25 cellular contexts compared by ENCODE assay signal in genomic region chr1:75641325-75641724, GRCh38. TPM values are rescaled to one million over a fixed set of nuclear protein-coding genes. Genes with fewer than 3 reads are reported as not detected.
DNase-seq lines count a peak whose midpoint lies in the region; ATAC-seq, FAIRE-seq and TF ChIP-seq lines count a peak whose summit lies in the region.
"Had no signal": no experiment of that assay in that cellular context is flagged by ENCODE, and none has a peak within 500 bp of the region (broad histone marks: within the 10 kb centered on the region; RNA-seq: fewer than 3 reads in every experiment).

No MANE protein-coding gene starts in this region.

- no peak overlapping the region for H3K4me3 ChIP-seq in pancreas
- H3K4me3 ChIP-seq: GM12878, SK-N-MC had no signal

- WGBS in pancreas, 2 donors, result 65 to 68% methylated on average over 3 of the region's 3 CpGs

- no peaks in the 10 kb centered on the region for H3K4me1 ChIP-seq in pancreas

- intact Hi-C loops in pancreas (cut with DNase I), result no loop called here

- FAIRE-seq in pancreas (lab: Jason Lieb, UNC), result no peak
- FAIRE-seq: GM12878, H54 had no signal

- H3K9me3 ChIP-seq in pancreas, result no peaks in the 10 kb centered on the region

- no peak for TF ChIP-seq CTCF in pancreas (IDR thresholded peaks at IDR 0.05)

- no peaks in the 10 kb centered on the region for H3K27me3 ChIP-seq in pancreas

- no peak for ATAC-seq in HG03469 (IDR thresholded peaks at IDR 0.05; ENCODE audit: unreplicated experiment)
- ATAC-seq in pancreas, result no peak
- ATAC-seq: CD8-positive, alpha-beta T cell; GM12878; PC-3; T-cell had no signal

- DNase-seq in NOMO-1 treated with DMSO at 0.1 percent for 48 hours (lab: John Stamatoyannopoulos, UW; ENCODE audit: unreplicated experiment) (peak; percentile 27), NOMO-1 treated with dmso at 0.1 percent for 144 hours (lab: John Stamatoyannopoulos, UW; ENCODE audit: unreplicated experiment) (no peak), SKM-1 treated with dmso at 0.1 percent for 144 hours (lab: John Stamatoyannopoulos, UW; ENCODE audit: unreplicated experiment) (peak; percentile 47), epithelial cell of prostate (ENCODE audit: low read depth, low spot score) (peak; percentile 22), T-helper 2 cell (no peak), pancreas (no peak)
- no peak for DNase-seq in activated CD4-positive, alpha-beta T cell treated with anti-CD3 and anti-CD28 coated beads, Interleukin-2, amount 50 U/mL, for 1 hour
- DNase-seq: AML-193; C1 segment of cervical spinal cord; CD8-positive, alpha-beta T cell; DND-41; NCI-H1092 treated with DMSO at 0.1 percent for 48 hours; NCI-H1436 treated with DMSO at 0.1 percent for 48 hours; NCI-H2029 treated with DMSO at 0.1 percent for 48 hours; NCI-H226; NCI-H510A treated with DMSO at 0.1 percent for 48 hours; NCI-H774; NK-92 treated with Interleukin-12 subunit alpha and Interleukin-12 subunit beta, amount 100 ng/mL, for 24 hours; PC-3; Right ventricle myocardium superior; T-cell had no signal

- H3K36me3 ChIP-seq in pancreas, result no peaks in the 10 kb centered on the region

- no peak overlapping the region for H3K27ac ChIP-seq in epithelial cell of prostate
- H3K27ac ChIP-seq in pancreas, result no peak overlapping the region
- H3K27ac ChIP-seq: SK-N-MC had no signal

RNA-seq across cellular contexts. Expression of gene SLC44A5, which starts 30.4 kb away (rescaled TPM):
- total RNA-seq in pancreas, result 1 to 10 TPM in 4 of 6 donors, under 1 TPM in 2; 0.16 to 3.4 (median 1.3) TPM
- polyA plus RNA-seq in pancreas, result 1 to 10 TPM in 1 of 2 donors, under 1 TPM in 1; 0.65 to 1.2 TPM
- total RNA-seq: PC-3 had no signal

Comparison
In these comparisons a context has a peak if more than half of its experiments do, and no peak if none do; other contexts are left out.
1. DNase-seq: peak in NOMO-1 treated with DMSO at 0.1 percent for 48 hours (single experiment), SKM-1 treated with dmso at 0.1 percent for 144 hours (single experiment) and epithelial cell of prostate (single experiment); none in NOMO-1 treated with dmso at 0.1 percent for 144 hours (single experiment), T-helper 2 cell (0 of 5), activated CD4-positive, alpha-beta T cell treated with anti-CD3 and anti-CD28 coated beads, Interleukin-2, amount 50 U/mL, for 1 hour (single experiment) and pancreas (0 of 6).